ENCODE assay signal across 11 cellular contexts in genomic region chr11:116500002-116500832, GRCh38.
DNase-seq lines count a peak whose midpoint lies in the region; ATAC-seq, FAIRE-seq and TF ChIP-seq lines count a peak whose summit lies in the region.
"Had no signal": no experiment of that assay in that cellular context is flagged by ENCODE, and none has a peak within 500 bp of the region (broad histone marks: within the 10 kb centered on the region; RNA-seq: fewer than 3 reads in every experiment).

No MANE protein-coding gene starts in this region.

- no peaks in the 10 kb centered on the region for H3K79me2 ChIP-seq in H1 (ENCODE audit: control insufficient read depth in 1 of 2, insufficient read depth in 2 of 2, low read length in 2 of 2)

- no peak overlapping the region for H2BK15ac ChIP-seq in H1 (ENCODE audit: low read length)

- no peak; the same call in 1 of the 2 replicates for TF ChIP-seq CTCF in BE2C (IDR thresholded peaks at IDR 0.05; ENCODE audit: low read depth, low read length)
- no peak for TF ChIP-seq CTCF in H1 (IDR thresholded peaks at IDR 0.05; ENCODE audit: control extremely low read depth in 1 of 3, insufficient read depth in 1 of 3, low read depth in 1 of 3, low read length in 3 of 3)
- TF ChIP-seq CTCF in nephron (IDR thresholded peaks at IDR 0.05; ENCODE audit: unreplicated experiment in 3 of 3): no peak
- TF ChIP-seq CTCF in uterus (IDR thresholded peaks at IDR 0.05): no peak

- no peak overlapping the region for H3K56ac ChIP-seq in H1 (replicated peaks; ENCODE audit: insufficient read length, low read depth, low read length)

- H3K9ac ChIP-seq in ES-I3 (ENCODE audit: low read depth, low read length) (0 out of 2 replicates have a peak overlapping the region, but pooled peaks have one; percentile 21), H1 (replicated peaks in 1 of 4; ENCODE audit: extremely low read depth in 1 of 4, low read depth in 3 of 4, low read length in 3 of 4) (no peak overlapping the region)
- H3K9ac ChIP-seq: BLaER1 treated with 17β-estradiol and CSF1 and Interleukin-3, amounts not matched to agents 10 nM and 100 nM had no signal

- 64% methylated on average over 28 of the region's 40 CpGs; no CpG with 5 or more reads in 1 of the 2 experiments for WGBS in H1 (ENCODE audit: extremely low coverage in 1 of 2, insufficient coverage in 1 of 2, insufficient read length in 1 of 2, insufficient replicate concordance in 2 of 2, low coverage in 1 of 2, low lambda C conversion rate in 2 of 2, missing lambda C conversion rate in 1 of 2), 2 experiments

- intact Hi-C loops in uterus (cut with DNase I; ENCODE audit: low total_unique reads): no loop called here

- no peaks in the 10 kb centered on the region for H3K23me2 ChIP-seq in H1 (ENCODE audit: low read depth, low read length)

- no peak overlapping the region; the same call in 1 of the 2 replicates for H4K8ac ChIP-seq in H1 (ENCODE audit: extremely low read depth, insufficient read depth, low read length)

- peak overlapping the region; percentile 61; the same call in 1 of the 2 replicates for H2BK5ac ChIP-seq in H1 (ENCODE audit: low read depth, low read length)

- DNase-seq in BE2C (peak; percentile 52), H1 (ENCODE audit: low read depth in 1 of 2, low spot score in 2 of 2) (no peak), uterus (no peak), NCI-H2107 (lab: John Stamatoyannopoulos, UW) (no peak)
- DNase-seq: DMS 273 treated with DMSO at 0.1 percent for 48 hours had no signal

- no peaks in the 10 kb centered on the region for H3K79me1 ChIP-seq in H1 (ENCODE audit: low read depth, low read length)

- H3K23ac ChIP-seq in H1 (ENCODE audit: insufficient read length): no peak overlapping the region

- TF ChIP-seq EP300 in H1 (IDR thresholded peaks at IDR 0.05; ENCODE audit: borderline replicate concordance in 1 of 2, low read depth in 2 of 2, low read length in 2 of 2): no peak

- peak overlapping the region; percentile 16 for H4K91ac ChIP-seq in H1 (replicated peaks; ENCODE audit: insufficient read length, low read length)

- H3K27ac ChIP-seq in H1 (ENCODE audit: low read depth, low read length): no peak overlapping the region
- no peak overlapping the region for H3K27ac ChIP-seq in uterus
- H3K27ac ChIP-seq: BLaER1 treated with 17β-estradiol and CSF1 and Interleukin-3, amounts not matched to agents 10 nM and 100 nM had no signal

- FAIRE-seq in H1 (lab: Jason Lieb, UNC): no peak
- FAIRE-seq: H54 had no signal

- H2BK12ac ChIP-seq in H1 (ENCODE audit: low read depth, low read length): peak overlapping the region; percentile 72; the same call in 1 of the 2 replicates

- H3K36me3 ChIP-seq in BE2C (no peaks in the 10 kb centered on the region), ES-I3 (ENCODE audit: insufficient read depth, low read length) (no peaks in the 10 kb centered on the region), H1 (ENCODE audit: control insufficient read depth in 2 of 4, insufficient read depth in 4 of 4, low read length in 3 of 4) (no peaks in the 10 kb centered on the region), uterus (no peaks in the 10 kb centered on the region)
- H3K36me3 ChIP-seq: BLaER1 treated with 17β-estradiol and CSF1 and Interleukin-3, amounts not matched to agents 10 nM and 100 nM had no signal

- no peaks in the 10 kb centered on the region for H4K20me1 ChIP-seq in H1 (replicated peaks in 1 of 2; ENCODE audit: control insufficient read depth in 1 of 2, insufficient read depth in 2 of 2, low read length in 2 of 2)
- H4K20me1 ChIP-seq: BLaER1 treated with 17β-estradiol and CSF1 and Interleukin-3, amounts not matched to agents 10 nM and 100 nM had no signal

- H3K4me1 Mint-ChIP-seq in nephron: peaks cover 53% of the 10 kb centered on the region

- no peak overlapping the region for H2AK5ac ChIP-seq in H1 (ENCODE audit: low read depth, low read length)

- no peak for TF ChIP-seq POLR2A in H1 (IDR thresholded peaks at IDR 0.05; ENCODE audit: control extremely low read depth in 1 of 2, low read depth in 2 of 2, low read length in 2 of 2)
- no peak for TF ChIP-seq POLR2A in uterus (IDR thresholded peaks at IDR 0.05)

- CTCF ChIA-PET in H1 (lab: Charles Lee; ENCODE audit: partially characterized antibody): interaction anchor here (0.6 to 10.4 kb wide), 72 partner anchors 9 to 428 kb away, joined by 3 to 91 read pairs (median 4); no protein-coding TSS in a partner anchor

- POLR2A ChIA-PET in H1 (lab: Charles Lee; ENCODE audit: partially characterized antibody): interaction anchor here (0.8 to 1.4 kb wide), 3 partner anchors 11 to 55 kb away, joined by 3 to 7 read pairs (median 3); no protein-coding TSS in a partner anchor

- H3K27me3 Mint-ChIP-seq in nephron (ENCODE audit: low read depth): peaks cover 50% of the 10 kb centered on the region

- peaks cover 50% of the 10 kb centered on the region for H3K4me1 ChIP-seq in BE2C
- peaks cover 12% of the 10 kb centered on the region for H3K4me1 ChIP-seq in ES-I3 (ENCODE audit: insufficient read depth, low read length)
- H3K4me1 ChIP-seq in H1 (replicated peaks in 1 of 4; ENCODE audit: control insufficient read depth in 3 of 4, insufficient read depth in 4 of 4, low read length in 3 of 4): peaks cover 11 to 32% (median 15%) of the 10 kb centered on the region in 4 experiments
- H3K4me1 ChIP-seq in uterus: peaks cover 0 to 6% of the 10 kb centered on the region in 2 donors
- H3K4me1 ChIP-seq: BLaER1 treated with 17β-estradiol and CSF1 and Interleukin-3, amounts not matched to agents 10 nM and 100 nM had no signal

- peak overlapping the region in 2 of 3 experiments; percentile 14 to 37 for H3K27ac Mint-ChIP-seq in nephron

- H2BK120ac ChIP-seq in H1 (replicated peaks; ENCODE audit: low read depth, low read length): no peak overlapping the region

- no peak overlapping the region for H3K14ac ChIP-seq in H1 (ENCODE audit: insufficient read length)

- no peaks in the 10 kb centered on the region for H3K36me3 Mint-ChIP-seq in nephron (ENCODE audit: low read depth)

- no peak for TF ChIP-seq RAD21 in H1 (IDR thresholded peaks at IDR 0.05 in 1 of 2, conservative IDR thresholded peaks at IDR 0.05 in 1 of 2; ENCODE audit: low read depth in 2 of 2, low read length in 2 of 2)

- no peaks in the 10 kb centered on the region for H3K9me3 Mint-ChIP-seq in nephron

- ATAC-seq in GM21390 (IDR thresholded peaks at IDR 0.05; ENCODE audit: unreplicated experiment) (no peak), GM21786 (IDR thresholded peaks at IDR 0.05; ENCODE audit: unreplicated experiment) (no peak)

- peak overlapping the region; percentile 34 for H3K4me3 ChIP-seq in BE2C (ENCODE audit: low read depth, low read length)
- H3K4me3 ChIP-seq in H1 (ENCODE audit: extremely low read depth in 1 of 4, insufficient read depth in 2 of 4, low read depth in 3 of 4, low read length in 4 of 4): peak overlapping the region in 1 of 4 experiments; percentile 50; a peak in 2 of 8 replicates
- no peak overlapping the region for H3K4me3 ChIP-seq in uterus
- H3K4me3 ChIP-seq: BLaER1 treated with 17β-estradiol and CSF1 and Interleukin-3, amounts not matched to agents 10 nM and 100 nM had no signal

- H3K27me3 ChIP-seq in BE2C: no peaks in the 10 kb centered on the region
- peaks cover 0 to 4% (median 1%) of the 10 kb centered on the region in 4 experiments; a peak in 2 of 7 replicates for H3K27me3 ChIP-seq in H1 (replicated peaks in 1 of 4; ENCODE audit: control insufficient read depth in 3 of 4, extremely low read depth in 1 of 4, insufficient read depth in 3 of 4, low read length in 3 of 4)
- no peaks in the 10 kb centered on the region for H3K27me3 ChIP-seq in uterus

- H3K9me3 ChIP-seq in BE2C: no peaks in the 10 kb centered on the region
- no peaks in the 10 kb centered on the region for H3K9me3 ChIP-seq in ES-I3 (ENCODE audit: control insufficient read depth, insufficient read depth, low read length)
- no peaks in the 10 kb centered on the region for H3K9me3 ChIP-seq in H1 (ENCODE audit: insufficient read depth in 2 of 2, low read depth in 1 of 2, low read length in 1 of 2)
- H3K9me3 ChIP-seq in uterus: no peaks in the 10 kb centered on the region
- H3K9me3 ChIP-seq: BLaER1 treated with 17β-estradiol and CSF1 and Interleukin-3, amounts not matched to agents 10 nM and 100 nM had no signal

- peak overlapping the region; percentile 77; the same call in 1 of the 2 replicates for H2BK20ac ChIP-seq in H1 (ENCODE audit: low read length)

- peak overlapping the region; percentile 21 to 63 (median 44) for H3K4me3 Mint-ChIP-seq in nephron

- H3K18ac ChIP-seq in H1 (ENCODE audit: extremely low read depth, low read length): peak overlapping the region; percentile 51; the same call in 1 of the 2 replicates

- no peak overlapping the region for H3K4ac ChIP-seq in H1 (replicated peaks; ENCODE audit: insufficient read length, low read depth, low read length)

- H2AFZ ChIP-seq in H1 (ENCODE audit: low read length): no peak overlapping the region

- no peak overlapping the region for H4K5ac ChIP-seq in H1 (ENCODE audit: insufficient read length, low read depth, low read length)

- peak overlapping the region in 1 of 2 experiments; percentile 83; a peak in 2 of 4 replicates for H3K4me2 ChIP-seq in H1 (ENCODE audit: insufficient read depth in 1 of 2, low read depth in 2 of 2, low read length in 2 of 2)
- H3K4me2 ChIP-seq: BLaER1 treated with 17β-estradiol and CSF1 and Interleukin-3, amounts not matched to agents 10 nM and 100 nM had no signal

TF ChIP-seq in H1, 55 proteins besides CTCF, POLR2A, EP300 and RAD21 (continues in another document):
- TF ChIP-seq TEAD4 (IDR thresholded peaks at IDR 0.05; ENCODE audit: low read depth, low read length): no peak
- TF ChIP-seq KDM1A (IDR thresholded peaks at IDR 0.05; ENCODE audit: borderline replicate concordance, low read length): no peak
- TF ChIP-seq ATF2 (IDR thresholded peaks at IDR 0.05; ENCODE audit: low read length): no peak
- TF ChIP-seq CTBP2 (IDR thresholded peaks at IDR 0.05; ENCODE audit: borderline replicate concordance, insufficient read depth, insufficient read length, low read length): no peak
- TF ChIP-seq NANOG (IDR thresholded peaks at IDR 0.05; ENCODE audit: insufficient read depth, low read depth, low read length, poor library complexity, severe bottlenecking): no peak
- no peak for TF ChIP-seq CEBPB (IDR thresholded peaks at IDR 0.05; ENCODE audit: low read depth, low read length)
- TF ChIP-seq GTF2F1 (IDR thresholded peaks at IDR 0.05; ENCODE audit: borderline replicate concordance, low read depth, low read length): no peak
